ENCODE assay signal across 20 cellular contexts in the genomic region with DNA sequence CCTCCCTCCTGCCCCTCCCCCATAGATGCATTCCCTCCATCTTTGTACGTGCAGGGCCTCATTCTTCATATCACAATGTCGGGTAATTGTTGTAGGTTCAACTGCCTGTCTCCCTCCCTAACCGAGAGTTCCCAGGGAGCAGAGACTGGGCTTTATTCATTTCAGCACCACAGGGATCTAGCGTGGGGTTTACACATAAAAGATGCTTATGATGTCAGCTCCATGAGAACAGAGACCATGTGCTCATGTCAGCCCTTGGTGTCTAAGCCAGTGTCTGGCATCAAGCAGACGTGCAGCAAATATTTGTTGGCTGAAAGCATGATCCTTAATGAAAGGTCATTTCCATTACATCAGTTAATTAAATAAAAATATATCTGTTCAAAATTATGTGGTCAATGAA.
"Had no signal": no experiment of that assay in that cellular context is flagged by ENCODE, and none has a peak within 500 bp of the region (broad histone marks: within the 10 kb centered on the region; RNA-seq: fewer than 3 reads in every experiment).

No MANE protein-coding gene starts in this region.

- H3K27ac ChIP-seq: body of pancreas, colonic mucosa, psoas muscle, right lobe of liver, stomach, testis, upper lobe of left lung had no signal

- H3K4me3 ChIP-seq: body of pancreas, colonic mucosa, psoas muscle, right lobe of liver, smooth muscle cell, stomach, testis, upper lobe of left lung had no signal

- H3K36me3 Mint-ChIP-seq: activated naive CD8-positive, alpha-beta T cell; memory B cell had no signal

- DNase-seq: activated CD4-positive, alpha-beta T cell treated with anti-CD3 and anti-CD28 coated beads, Interleukin-2, amount 10 ng/mL, durations not matched to agents 7 days and 5 days; activated CD8-positive, alpha-beta memory T cell treated with anti-CD3 and anti-CD28 coated beads, Interleukin-2, amount 50 U/mL, for 4 hours; activated CD8-positive, alpha-beta T cell treated with anti-CD3 and anti-CD28 coated beads, Interleukin-2, amount 10 ng/mL, durations not matched to agents 7 days and 5 days; activated effector memory CD4-positive, alpha-beta T cell treated with Interleukin-2 at 50 U/mL for 16 hours; activated T-cell treated with anti-CD3 and anti-CD28 coated beads, Interleukin-2, amount 50 U/mL, for 4 hours; amniotic stem cell; body of pancreas; central memory CD4-positive, alpha-beta T cell; colonic mucosa; left ventricle myocardium superior; psoas muscle; right lobe of liver; stimulated activated CD4-positive, alpha-beta T cell treated with anti-CD3 and anti-CD28 coated beads, Interleukin-4, amount 100 ng/mL, for 1 hour; stomach; testis; upper lobe of left lung had no signal

- H3K4me2 ChIP-seq: smooth muscle cell had no signal

- H3K36me3 ChIP-seq: colonic mucosa, right lobe of liver, stomach, upper lobe of left lung had no signal

- H3K27me3 Mint-ChIP-seq: activated CD4-positive, alpha-beta T cell treated with anti-CD3 and anti-CD28 coated beads, Interleukin-2, amount 10 ng/mL, durations not matched to agents 7 days and 5 days; activated naive CD8-positive, alpha-beta T cell; memory B cell had no signal

- H3K4me3 Mint-ChIP-seq: activated CD4-positive, alpha-beta T cell treated with anti-CD3 and anti-CD28 coated beads, Interleukin-2, amount 10 ng/mL, durations not matched to agents 7 days and 5 days; activated CD8-positive, alpha-beta T cell treated with anti-CD3 and anti-CD28 coated beads, Interleukin-2, amount 10 ng/mL, durations not matched to agents 7 days and 5 days; activated naive CD8-positive, alpha-beta T cell; activated T-cell treated with anti-CD3 and anti-CD28 coated beads, Interleukin-2, amount 50 U/mL, for 4 hours; memory B cell; neural crest cell had no signal

- H3K9me3 Mint-ChIP-seq: activated T-cell treated with anti-CD3 and anti-CD28 coated beads, Interleukin-2, amount 50 U/mL, for 4 hours; memory B cell; neural crest cell had no signal

- H3K27ac Mint-ChIP-seq: activated CD8-positive, alpha-beta T cell treated with anti-CD3 and anti-CD28 coated beads, Interleukin-2, amount 10 ng/mL, durations not matched to agents 7 days and 5 days; activated naive CD8-positive, alpha-beta T cell had no signal

- H3K4me1 ChIP-seq: body of pancreas, colonic mucosa, psoas muscle, testis, upper lobe of left lung had no signal

- H3K27me3 ChIP-seq: body of pancreas, colonic mucosa, right lobe of liver, stomach, testis, upper lobe of left lung had no signal

- H3K9me3 ChIP-seq: body of pancreas, colonic mucosa, psoas muscle, right lobe of liver, stomach, testis, upper lobe of left lung had no signal
